Comparison of ENCODE assay signal across 9 cellular contexts in the genomic region with DNA sequence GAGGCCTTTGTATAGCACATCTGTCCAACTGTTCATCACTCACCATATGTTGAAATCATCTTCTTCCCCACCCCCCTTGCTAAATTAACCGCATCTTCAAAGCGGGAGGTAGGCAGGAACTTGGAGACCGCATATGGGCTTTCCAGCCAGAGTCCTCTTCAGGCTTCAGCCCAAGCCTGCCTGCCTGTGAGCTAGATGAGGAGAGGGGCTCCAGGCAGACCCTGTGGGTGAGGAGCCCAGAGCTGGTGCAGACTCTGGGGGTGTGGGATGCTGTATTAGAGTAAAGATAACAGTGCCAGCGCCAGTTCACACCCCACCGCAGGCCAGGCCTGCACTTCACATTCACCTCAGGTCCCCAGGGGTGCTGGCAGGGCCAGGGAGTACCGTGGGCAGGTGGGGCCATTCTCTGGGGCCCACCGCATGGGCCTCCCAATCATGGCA. TPM values are rescaled to one million over a fixed set of nuclear protein-coding genes. Genes with fewer than 3 reads are reported as not detected.
A peak's percentile ranks its signal among the peaks of the same experiment; 100 is the strongest.
DNase-seq lines count a peak whose midpoint lies in the region; TF ChIP-seq lines count a peak whose summit lies in the region.
"Had no signal": no experiment of that assay in that cellular context is flagged by ENCODE, and none has a peak within 500 bp of the region (broad histone marks: within the 10 kb centered on the region; RNA-seq: fewer than 3 reads in every experiment).

No MANE protein-coding gene starts in this region.

- H3K4me3 ChIP-seq in urinary bladder (ENCODE audit: low read depth, low read length) = no peak overlapping the region

- H3K36me3 ChIP-seq in urinary bladder (ENCODE audit: insufficient read depth) = no peaks in the 10 kb centered on the region

- H3K4me3 Mint-ChIP-seq in activated T-cell treated with anti-CD3 and anti-CD28 coated beads, Interleukin-2, amount 50 U/mL, for 24 hours = peak overlapping the region; percentile 58

- TF ChIP-seq CTCF in GM13976 (IDR thresholded peaks at IDR 0.05; ENCODE audit: borderline replicate concordance, control extremely low read depth, extremely low read depth, insufficient read depth, missing control alignments) = no peak

- peaks cover 89% of the 10 kb centered on the region for H3K4me1 Mint-ChIP-seq in activated T-cell treated with anti-CD3 and anti-CD28 coated beads, Interleukin-2, amount 50 U/mL, for 24 hours (ENCODE audit: low read depth)

- H3K27me3 Mint-ChIP-seq in activated T-cell treated with anti-CD3 and anti-CD28 coated beads, Interleukin-2, amount 50 U/mL, for 24 hours = no peaks in the 10 kb centered on the region

- in situ Hi-C loops in GM13976 (cut with MboI; ENCODE audit: low sequenced_read_pairs, unreplicated experiment) = no loop called here

- peak overlapping the region; percentile 89 for H3K27ac Mint-ChIP-seq in activated T-cell treated with anti-CD3 and anti-CD28 coated beads, Interleukin-2, amount 50 U/mL, for 24 hours

- peaks cover 4% of the 10 kb centered on the region for H3K4me1 ChIP-seq in urinary bladder (ENCODE audit: insufficient read depth)

- H3K9me3 Mint-ChIP-seq in activated T-cell treated with anti-CD3 and anti-CD28 coated beads, Interleukin-2, amount 50 U/mL, for 24 hours = no peaks in the 10 kb centered on the region

- H3K36me3 Mint-ChIP-seq in activated T-cell treated with anti-CD3 and anti-CD28 coated beads, Interleukin-2, amount 50 U/mL, for 24 hours (ENCODE audit: low read depth) = peaks cover 42% of the 10 kb centered on the region

- WGBS in urinary bladder = 59% methylated on average over 7 of the region's 7 CpGs

- peak overlapping the region; percentile 27 for H3K27ac ChIP-seq in urinary bladder (ENCODE audit: low read depth)

- DNase-seq in stimulated activated CD4-positive, alpha-beta T cell treated with anti-CD3 and anti-CD28 coated beads, Interleukin-1b, Interleukin-23, amount 100 ng/mL, for 48 hours = peak; percentile 31
- no peak for DNase-seq in stimulated activated CD4-positive, alpha-beta T cell treated with anti-CD3 and anti-CD28 coated beads, Interleukin-2, amount 100 ng/mL, for 24 hours
- DNase-seq in activated T-cell treated with anti-CD3 and anti-CD28 coated beads, Interleukin-2, amount 50 U/mL, for 24 hours = no peak
- DNase-seq in iPS-NIHi7 (ENCODE audit: extremely low spot score) = peak; percentile 7
- no peak for DNase-seq in activated CD8-positive, alpha-beta memory T cell treated with anti-CD3 and anti-CD28 coated beads, Interleukin-2, amount 50 U/mL, for 4 hours
- DNase-seq in GM13976 (ENCODE audit: low spot score) = no peak
- DNase-seq in NAMALWA (ENCODE audit: low spot score) = no peak
- DNase-seq: DMS79 had no signal

RNA-seq across cellular contexts. Expression of gene PRRC2B, which starts 16.2 kb away (rescaled TPM):
- 78.7 TPM for total RNA-seq in urinary bladder
- polyA plus RNA-seq in urinary bladder = 82.3 TPM

Comparison
In these comparisons a context has a peak if more than half of its experiments do, and no peak if none do; other contexts are left out.
1. DNase-seq: peak in stimulated activated CD4-positive, alpha-beta T cell treated with anti-CD3 and anti-CD28 coated beads, Interleukin-1b, Interleukin-23, amount 100 ng/mL, for 48 hours (single experiment) and iPS-NIHi7 (single experiment); none in stimulated activated CD4-positive, alpha-beta T cell treated with anti-CD3 and anti-CD28 coated beads, Interleukin-2, amount 100 ng/mL, for 24 hours (0 of 2), activated T-cell treated with anti-CD3 and anti-CD28 coated beads, Interleukin-2, amount 50 U/mL, for 24 hours (single experiment), activated CD8-positive, alpha-beta memory T cell treated with anti-CD3 and anti-CD28 coated beads, Interleukin-2, amount 50 U/mL, for 4 hours (single experiment), GM13976 (single experiment) and NAMALWA (single experiment).